In the genomic region with DNA sequence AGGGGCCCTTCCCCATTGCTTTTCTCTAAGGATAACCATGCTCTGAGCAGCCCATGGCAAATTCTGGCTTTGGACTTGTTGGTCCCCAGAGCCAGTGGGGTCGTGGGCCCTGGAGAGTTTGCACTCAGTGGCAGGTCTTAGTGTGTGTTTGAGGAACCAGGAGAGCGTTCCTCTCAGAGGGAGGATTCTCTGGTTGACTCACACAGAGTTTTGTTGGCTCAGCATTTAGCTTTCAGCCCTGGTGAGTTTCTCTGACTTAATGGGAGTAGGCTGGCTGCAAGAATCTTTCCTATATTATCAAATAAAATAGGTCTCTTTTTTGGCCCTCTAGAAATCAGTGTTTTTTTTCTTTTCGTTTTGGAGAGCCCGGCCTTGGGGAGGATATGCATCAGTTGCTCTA, we compare ENCODE assay signal across 11 cellular contexts. TPM values are rescaled to one million over a fixed set of nuclear protein-coding genes. Genes with fewer than 3 reads are reported as not detected.
DNase-seq lines count a peak whose midpoint lies in the region; ATAC-seq, FAIRE-seq and TF ChIP-seq lines count a peak whose summit lies in the region.
"Had no signal": no experiment of that assay in that cellular context is flagged by ENCODE, and none has a peak within 500 bp of the region (broad histone marks: within the 10 kb centered on the region; RNA-seq: fewer than 3 reads in every experiment).

No MANE protein-coding gene starts in this region.

- H3K79me2 ChIP-seq in GM12878 (ENCODE audit: control insufficient read depth, insufficient read depth, low read length), result no peaks in the 10 kb centered on the region

- no peak overlapping the region for H2AFZ ChIP-seq in GM12878 (ENCODE audit: control insufficient read depth, low read depth, low read length)

- in situ Hi-C loops in GM12878 (cut with MboI), result no loop called here

- POLR2A ChIA-PET in GM12878 (lab: Charles Lee), result interaction anchor here (0.6 to 1.1 kb wide), 2 partner anchors 20 to 219 kb away, joined by 3 read pairs; no protein-coding TSS in a partner anchor

- TF ChIP-seq CTCF in GM12878 (IDR thresholded peaks at IDR 0.05 in 2 of 3, conservative IDR thresholded peaks at IDR 0.05 in 1 of 3; ENCODE audit: control insufficient read depth in 2 of 3, extremely low read depth in 1 of 3, insufficient read depth in 1 of 3, low read depth in 3 of 3, low read length in 3 of 3), result no peak

- H3K27me3 ChIP-seq in GM12878 (replicated peaks in 1 of 2; ENCODE audit: control insufficient read depth in 2 of 2, insufficient read depth in 2 of 2, low read length in 1 of 2) (no peaks in the 10 kb centered on the region), muscle layer of duodenum (ENCODE audit: low read depth, low read length) (no peaks in the 10 kb centered on the region)

- no peak for TF ChIP-seq POLR2A in GM12878 (IDR thresholded peaks at IDR 0.05; ENCODE audit: low read depth, low read length)

- ATAC-seq in HG03108 (IDR thresholded peaks at IDR 0.05; ENCODE audit: unreplicated experiment) (peak; percentile 32), GM12878 (peak; percentile 66), GM21737 (IDR thresholded peaks at IDR 0.05; ENCODE audit: unreplicated experiment) (no peak)

- CTCF ChIA-PET in GM12878 (lab: Yijun Ruan, JAX), result no interaction called here

- TF ChIP-seq EP300 in GM12878 (IDR thresholded peaks at IDR 0.05; ENCODE audit: borderline replicate concordance in 1 of 2, control insufficient read depth in 1 of 2, low read depth in 2 of 2, low read length in 2 of 2), result 0 out of 4 replicates have a peak, but pooled peaks of 1 of the 2 experiments have one; percentile 31

- no TSS peak for BruUV-seq in GM12878 (replicated peaks; lab: Mats Ljungman, UMichigan)

- WGBS in GM12878 (ENCODE audit: insufficient coverage, insufficient replicate concordance, low lambda C conversion rate, missing lambda C conversion rate), result 2% methylated on average over 4 of the region's 4 CpGs

- no peaks in the 10 kb centered on the region for H4K20me1 ChIP-seq in GM12878 (ENCODE audit: control insufficient read depth, insufficient read depth)

- H3K36me3 ChIP-seq in GM12878 (ENCODE audit: control insufficient read depth in 2 of 2, insufficient read depth in 2 of 2, low read length in 1 of 2) (no peaks in the 10 kb centered on the region), muscle layer of duodenum (ENCODE audit: control insufficient read depth in 1 of 2, insufficient read depth in 2 of 2, low read length in 2 of 2) (no peaks in the 10 kb centered on the region)

- peak overlapping the region; percentile 69 for H3K4me2 ChIP-seq in GM12878 (ENCODE audit: control insufficient read depth, insufficient read depth)

- H3K27ac ChIP-seq in GM12878 (ENCODE audit: control insufficient read depth, insufficient read depth) (no peak overlapping the region), muscle layer of duodenum (ENCODE audit: low read length) (peak overlapping the region; percentile 73)

- intact Hi-C loops in GM12878 (cut with micrococcal nuclease; ENCODE audit: unreplicated experiment), result loop anchor here (5.0 kb wide), 1 partner anchor 33 kb away; no protein-coding TSS in a partner anchor

- H3K4me1 ChIP-seq in GM12878 (ENCODE audit: control insufficient read depth, insufficient read depth, low read length) (peaks cover 35% of the 10 kb centered on the region), muscle layer of duodenum (ENCODE audit: control insufficient read depth in 1 of 2, insufficient read depth in 2 of 2, low read length in 2 of 2) (peaks cover 4 to 17% of the 10 kb centered on the region in 2 donors)

- no peak overlapping the region for H3K4me3 ChIP-seq in GM12878
- H3K4me3 ChIP-seq in muscle layer of duodenum (ENCODE audit: low read depth in 1 of 2, low read length in 2 of 2), result no peak overlapping the region

- DNase-seq in DMS53 (lab: John Stamatoyannopoulos, UW), result peak; percentile 85
- no peak for DNase-seq in GM12878 (ENCODE audit: low read depth, low spot score)
- DNase-seq in SKM-1 treated with dmso at 0.1 percent for 144 hours (lab: John Stamatoyannopoulos, UW; ENCODE audit: unreplicated experiment), result no peak
- DNase-seq in NCI-H1694 treated with DMSO at 0.1 percent for 48 hours (lab: John Stamatoyannopoulos, UW), result no peak
- DNase-seq in NCI-H2107 (lab: John Stamatoyannopoulos, UW), result no peak
- DNase-seq: stimulated activated CD8-positive, alpha-beta memory T cell treated with anti-CD3 and anti-CD28 coated beads, Interleukin-4, amount 100 ng/mL, for 48 hours had no signal

- TF ChIP-seq RAD21 in GM12878 (IDR thresholded peaks at IDR 0.05; ENCODE audit: insufficient read depth, low read depth, low read length), result no peak

- H3K9me3 ChIP-seq in GM12878 (replicated peaks; ENCODE audit: control insufficient read depth, insufficient read depth, low read length) (no peaks in the 10 kb centered on the region), muscle layer of duodenum (ENCODE audit: control insufficient read depth in 1 of 2, low read length in 2 of 2) (no peaks in the 10 kb centered on the region)

- SMC1A ChIA-PET in GM12878 (lab: Charles Lee; ENCODE audit: uncharacterized antibody, unreplicated experiment), result interaction anchor here (1.1 to 5.2 kb wide), 4 partner anchors 12 to 150 kb away, joined by 3 to 37 read pairs (median 4); no protein-coding TSS in a partner anchor

- H3K9ac ChIP-seq in GM12878 (ENCODE audit: control insufficient read depth, insufficient read depth, low read length), result no peak overlapping the region

- no peak for FAIRE-seq in GM12878 (lab: Jason Lieb, UNC)

- RAD21 ChIA-PET in GM12878 (lab: Charles Lee; ENCODE audit: unreplicated experiment), result interaction anchor here (2.4 kb wide), 1 partner anchor 29 kb away, joined by 17 read pairs; no protein-coding TSS in a partner anchor

TF ChIP-seq in GM12878, 131 proteins besides CTCF, POLR2A, EP300 and RAD21 (continues in another document):
- no peak for TF ChIP-seq RB1 (IDR thresholded peaks at IDR 0.05; ENCODE audit: borderline replicate concordance)
- TF ChIP-seq, protein P1, sequence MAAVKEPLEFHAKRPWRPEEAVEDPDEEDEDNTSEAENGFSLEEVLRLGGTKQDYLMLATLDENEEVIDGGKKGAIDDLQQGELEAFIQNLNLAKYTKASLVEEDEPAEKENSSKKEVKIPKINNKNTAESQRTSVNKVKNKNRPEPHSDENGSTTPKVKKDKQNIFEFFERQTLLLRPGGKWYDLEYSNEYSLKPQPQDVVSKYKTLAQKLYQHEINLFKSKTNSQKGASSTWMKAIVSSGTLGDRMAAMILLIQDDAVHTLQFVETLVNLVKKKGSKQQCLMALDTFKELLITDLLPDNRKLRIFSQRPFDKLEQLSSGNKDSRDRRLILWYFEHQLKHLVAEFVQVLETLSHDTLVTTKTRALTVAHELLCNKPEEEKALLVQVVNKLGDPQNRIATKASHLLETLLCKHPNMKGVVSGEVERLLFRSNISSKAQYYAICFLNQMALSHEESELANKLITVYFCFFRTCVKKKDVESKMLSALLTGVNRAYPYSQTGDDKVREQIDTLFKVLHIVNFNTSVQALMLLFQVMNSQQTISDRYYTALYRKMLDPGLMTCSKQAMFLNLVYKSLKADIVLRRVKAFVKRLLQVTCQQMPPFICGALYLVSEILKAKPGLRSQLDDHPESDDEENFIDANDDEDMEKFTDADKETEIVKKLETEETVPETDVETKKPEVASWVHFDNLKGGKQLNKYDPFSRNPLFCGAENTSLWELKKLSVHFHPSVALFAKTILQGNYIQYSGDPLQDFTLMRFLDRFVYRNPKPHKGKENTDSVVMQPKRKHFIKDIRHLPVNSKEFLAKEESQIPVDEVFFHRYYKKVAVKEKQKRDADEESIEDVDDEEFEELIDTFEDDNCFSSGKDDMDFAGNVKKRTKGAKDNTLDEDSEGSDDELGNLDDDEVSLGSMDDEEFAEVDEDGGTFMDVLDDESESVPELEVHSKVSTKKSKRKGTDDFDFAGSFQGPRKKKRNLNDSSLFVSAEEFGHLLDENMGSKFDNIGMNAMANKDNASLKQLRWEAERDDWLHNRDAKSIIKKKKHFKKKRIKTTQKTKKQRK (IDR thresholded peaks at IDR 0.05; ENCODE audit: low read depth, low read length), result no peak
- TF ChIP-seq ZNF384 (IDR thresholded peaks at IDR 0.05; ENCODE audit: borderline replicate concordance, low read depth, low read length), result no peak
- no peak for TF ChIP-seq NRF1 (conservative IDR thresholded peaks at IDR 0.05; ENCODE audit: low read depth, low read length)
- no peak for TF ChIP-seq SMARCA5 (IDR thresholded peaks at IDR 0.05)
- TF ChIP-seq, protein P2, sequence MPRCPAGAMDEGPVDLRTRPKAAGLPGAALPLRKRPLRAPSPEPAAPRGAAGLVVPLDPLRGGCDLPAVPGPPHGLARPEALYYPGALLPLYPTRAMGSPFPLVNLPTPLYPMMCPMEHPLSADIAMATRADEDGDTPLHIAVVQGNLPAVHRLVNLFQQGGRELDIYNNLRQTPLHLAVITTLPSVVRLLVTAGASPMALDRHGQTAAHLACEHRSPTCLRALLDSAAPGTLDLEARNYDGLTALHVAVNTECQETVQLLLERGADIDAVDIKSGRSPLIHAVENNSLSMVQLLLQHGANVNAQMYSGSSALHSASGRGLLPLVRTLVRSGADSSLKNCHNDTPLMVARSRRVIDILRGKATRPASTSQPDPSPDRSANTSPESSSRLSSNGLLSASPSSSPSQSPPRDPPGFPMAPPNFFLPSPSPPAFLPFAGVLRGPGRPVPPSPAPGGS (IDR thresholded peaks at IDR 0.05; ENCODE audit: borderline replicate concordance, insufficient read depth, low read depth, low read length, poor library complexity, severe bottlenecking), result no peak
- TF ChIP-seq YY1 (IDR thresholded peaks at IDR 0.05; ENCODE audit: low read depth, low read length), result no peak
- no peak for TF ChIP-seq MYB (IDR thresholded peaks at IDR 0.05; ENCODE audit: borderline replicate concordance, low read depth, low read length)
- TF ChIP-seq NFYA (IDR thresholded peaks at IDR 0.05; ENCODE audit: borderline replicate concordance, low read depth, low read length), result no peak

RNA-seq across cellular contexts. Expression of a gene that starts 20.9 kb away (rescaled TPM):
- total RNA-seq in GM12878 (2013; cell fraction: nucleolus; rRNA removed), result 12.9 and 13.5 TPM in 2 replicates
- total RNA-seq in GM12878 (2014; rRNA removed), result 0.65 and 2.2 TPM in 2 replicates
- total RNA-seq in GM12878 (2014; rRNA removed; fragmentation: Illumina TruSeq; extraction: Trizol), result 0.41 and 0.45 TPM in 2 replicates
- total RNA-seq in GM12878 (2021), result 1.4 and 1.6 TPM in 2 replicates
- polyA plus RNA-seq in GM12878 (2011; ENCODE audit: low read depth), result 1.3 TPM
- polyA plus RNA-seq in GM12878 (2011; rRNA removed), result 1.6 and 3.9 TPM in 2 replicates
- polyA plus RNA-seq in GM12878 (2011; cell fraction: cytosol; rRNA removed), result 6.1 and 7.0 TPM in 2 replicates
- polyA plus RNA-seq in GM12878 (2011; cell fraction: nucleus; rRNA removed), result 6.8 and 6.9 TPM in 2 replicates
- polyA plus RNA-seq in GM12878 (2012), result 2.7 and 3.6 TPM in 2 replicates
- 0.22 and 0.73 TPM in 2 replicates for polyA plus RNA-seq in GM12878 (2014; fragmentation: Illumina TruSeq; extraction: Trizol)
- polyA plus RNA-seq in GM12878 (2014; fragmentation: Nextera tagmentation; extraction: Ambion mirVana), result under 1 TPM in 1 of 2 experiments, not detected in 1; 0.02 TPM
- polyA plus RNA-seq in GM12878 (2014; rRNA removed), result 0.72 and 0.74 TPM in 2 replicates
- polyA plus RNA-seq in GM12878 (2016; fragmentation: Nextera tagmentation; extraction: Ambion mirVana), result under 1 TPM in 1 of 2 experiments, not detected in 1; 0.50 TPM
- polyA minus RNA-seq in GM12878 (2011; rRNA and poly(A)+ RNA removed), result 3.9 and 6.6 TPM in 2 replicates
- polyA minus RNA-seq in GM12878 (2011; cell fraction: cytosol; rRNA and poly(A)+ RNA removed), result 3.3 and 4.4 TPM in 2 replicates
- 1.9 and 5.2 TPM in 2 replicates for polyA minus RNA-seq in GM12878 (2011; cell fraction: nucleus; rRNA and poly(A)+ RNA removed)
- total RNA-seq: myocyte; T-helper 1 cell treated with Interleukin-12 subunit alpha and Interleukin-12 subunit beta and Interleukin-4 antibody, amounts not matched to agents 30 ng/mL and 1 ng/mL, for 36 hours had no signal
